12 cellular contexts compared by ENCODE assay signal in the genomic region with DNA sequence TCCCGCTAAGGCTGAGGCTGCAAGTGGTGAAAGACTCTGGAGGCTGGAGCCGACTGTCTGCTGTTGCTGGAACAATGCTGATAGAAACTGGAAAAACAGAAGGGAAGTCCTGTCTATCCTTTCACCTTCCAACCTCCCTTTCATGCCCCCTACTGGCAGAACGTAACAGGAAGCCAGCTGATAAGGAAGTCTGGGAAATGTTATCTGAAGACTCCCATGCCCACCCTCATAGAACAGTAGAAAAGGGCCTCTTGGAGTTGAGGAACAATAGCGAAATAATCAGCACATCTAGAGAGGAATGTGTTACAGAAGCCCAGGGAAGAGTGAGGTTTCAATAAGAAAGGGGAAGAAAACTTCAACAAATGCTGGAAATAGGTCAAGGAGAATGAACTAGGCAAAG.
A peak's percentile ranks its signal among the peaks of the same experiment; 100 is the strongest.
DNase-seq lines count a peak whose midpoint lies in the region; FAIRE-seq and TF ChIP-seq lines count a peak whose summit lies in the region.
"Had no signal": no experiment of that assay in that cellular context is flagged by ENCODE, and none has a peak within 500 bp of the region (broad histone marks: within the 10 kb centered on the region; RNA-seq: fewer than 3 reads in every experiment).

No MANE protein-coding gene starts in this region.

- intact Hi-C loops in left ventricle myocardium inferior (cut with micrococcal nuclease) (no loop called here), prostate gland (cut with DNase I) (no loop called here)

- no peak overlapping the region for H3K4me2 ChIP-seq in fibroblast of lung (ENCODE audit: extremely low read depth, insufficient read depth, low read length)

- no peaks in the 10 kb centered on the region for H3K27me3 ChIP-seq in cardiac muscle cell
- no peaks in the 10 kb centered on the region for H3K27me3 ChIP-seq in left ventricle myocardium inferior (ENCODE audit: low read depth)
- no peaks in the 10 kb centered on the region for H3K27me3 ChIP-seq in fibroblast of lung (ENCODE audit: control insufficient read depth, insufficient read depth, low read length)
- no peaks in the 10 kb centered on the region for H3K27me3 ChIP-seq in prostate gland (replicated peaks; ENCODE audit: insufficient read depth)
- H3K27me3 ChIP-seq: neutrophil had no signal

- no peaks in the 10 kb centered on the region for H3K79me2 ChIP-seq in fibroblast of lung (ENCODE audit: control insufficient read depth, insufficient read depth, low read length)

- peak; percentile 10 to 34 for DNase-seq in cardiac muscle cell (ENCODE audit: low read depth in 1 of 2, low spot score in 1 of 2)
- no peak for DNase-seq in left ventricle myocardium inferior
- peak; percentile 12 for DNase-seq in NAMALWA (ENCODE audit: low spot score)
- DNase-seq in fibroblast of lung (ENCODE audit: low read depth in 2 of 2), result peak in 1 of 2 donors; percentile 9
- DNase-seq in type B pancreatic cell (ENCODE audit: extremely low spot score, unreplicated experiment), result no peak
- no peak for DNase-seq in RPMI8226
- DNase-seq in prostate gland (ENCODE audit: low spot score), result no peak
- DNase-seq in HTR-8/SVneo (ENCODE audit: insufficient read length, low spot score), result no peak
- DNase-seq: CD8-positive, alpha-beta T cell; SW 1271 had no signal

- H3K36me3 ChIP-seq in cardiac muscle cell (no peaks in the 10 kb centered on the region), left ventricle myocardium inferior (no peaks in the 10 kb centered on the region), fibroblast of lung (ENCODE audit: control insufficient read depth, insufficient read depth, low read length) (no peaks in the 10 kb centered on the region), prostate gland (no peaks in the 10 kb centered on the region)
- H3K36me3 ChIP-seq: neutrophil had no signal

- H3K4me1 ChIP-seq in cardiac muscle cell (ENCODE audit: low read depth) (peaks cover 4% of the 10 kb centered on the region), left ventricle myocardium inferior (no peaks in the 10 kb centered on the region), fibroblast of lung (ENCODE audit: control insufficient read depth, extremely low read depth, insufficient read depth, low read length) (no peaks in the 10 kb centered on the region), prostate gland (replicated peaks) (no peaks in the 10 kb centered on the region)

- WGBS in prostate gland, result 63% methylated on average over 4 of the region's 4 CpGs

- no peak for FAIRE-seq in HTR-8/SVneo (lab: Jason Lieb, UNC)

- H3K4me3 Mint-ChIP-seq in type B pancreatic cell, result no peak overlapping the region
- H3K4me3 Mint-ChIP-seq: activated T-helper 1 cell treated with anti-CD3 and anti-CD28 coated beads, Interleukin-12 subunit alpha, Interleukin-12 subunit beta, Interleukin-2, Interleukin-4 antibody, amounts not matched to agents 30 ng/mL and 10 ng/mL and 1 ng/mL, durations not matched to agents 14 hours and 24 hours and 36 hours; CD8-positive, alpha-beta T cell had no signal

- TF ChIP-seq CTCF in cardiac muscle cell (IDR thresholded peaks at IDR 0.05; ENCODE audit: low read depth, low read length) (peak; percentile 37), left ventricle myocardium inferior (IDR thresholded peaks at IDR 0.05; ENCODE audit: borderline replicate concordance) (no peak), fibroblast of lung (conservative IDR thresholded peaks at IDR 0.05 in 1 of 2, IDR thresholded peaks at IDR 0.05 in 1 of 2; ENCODE audit: low read depth in 1 of 2, low read length in 2 of 2) (peak; percentile 16 to 47), type B pancreatic cell (conservative IDR thresholded peaks at IDR 0.05) (peak; percentile 47), prostate gland (IDR thresholded peaks at IDR 0.05) (no peak)

- H3K4me3 ChIP-seq in cardiac muscle cell (no peak overlapping the region), left ventricle myocardium inferior (no peak overlapping the region), fibroblast of lung (replicated peaks in 1 of 4; ENCODE audit: control extremely low read depth in 1 of 4, insufficient read depth in 1 of 4, low read depth in 3 of 4, low read length in 4 of 4) (no peak overlapping the region), prostate gland (no peak overlapping the region)

- no peaks in the 10 kb centered on the region for H3K9me3 Mint-ChIP-seq in type B pancreatic cell
- H3K9me3 Mint-ChIP-seq: activated T-helper 1 cell treated with anti-CD3 and anti-CD28 coated beads, Interleukin-12 subunit alpha, Interleukin-12 subunit beta, Interleukin-2, Interleukin-4 antibody, amounts not matched to agents 30 ng/mL and 10 ng/mL and 1 ng/mL, durations not matched to agents 14 hours and 24 hours and 36 hours; CD8-positive, alpha-beta T cell had no signal

- no peak overlapping the region for H3K27ac ChIP-seq in cardiac muscle cell
- H3K27ac ChIP-seq in left ventricle myocardium inferior (replicated peaks), result no peak overlapping the region
- no peak overlapping the region for H3K27ac ChIP-seq in fibroblast of lung (ENCODE audit: insufficient read depth, low read length)
- no peak overlapping the region for H3K27ac ChIP-seq in prostate gland
- H3K27ac ChIP-seq: neutrophil had no signal

- no peaks in the 10 kb centered on the region for H3K27me3 Mint-ChIP-seq in type B pancreatic cell

- no peak overlapping the region for H2AFZ ChIP-seq in fibroblast of lung (ENCODE audit: low read length)

- peaks cover 21% of the 10 kb centered on the region for H3K4me1 Mint-ChIP-seq in type B pancreatic cell (ENCODE audit: unreplicated experiment)

- TF ChIP-seq POLR2A in prostate gland (IDR thresholded peaks at IDR 0.05), result no peak

- H3K36me3 Mint-ChIP-seq in type B pancreatic cell, result no peaks in the 10 kb centered on the region
- H3K36me3 Mint-ChIP-seq: CD8-positive, alpha-beta T cell had no signal

- no peak overlapping the region for H3K27ac Mint-ChIP-seq in type B pancreatic cell
- H3K27ac Mint-ChIP-seq: activated T-helper 1 cell treated with anti-CD3 and anti-CD28 coated beads, Interleukin-12 subunit alpha, Interleukin-12 subunit beta, Interleukin-2, Interleukin-4 antibody, amounts not matched to agents 30 ng/mL and 10 ng/mL and 1 ng/mL, durations not matched to agents 14 hours and 24 hours and 36 hours; CD8-positive, alpha-beta T cell had no signal

- H4K20me1 ChIP-seq in fibroblast of lung (ENCODE audit: control insufficient read depth, extremely low read depth, insufficient read depth, low read length), result no peaks in the 10 kb centered on the region

- no peaks in the 10 kb centered on the region for H3K9me3 ChIP-seq in cardiac muscle cell (ENCODE audit: low read depth)
- no peaks in the 10 kb centered on the region for H3K9me3 ChIP-seq in left ventricle myocardium inferior (replicated peaks)
- H3K9me3 ChIP-seq in fibroblast of lung (ENCODE audit: control insufficient read depth, insufficient read depth, low read depth, low read length), result no peaks in the 10 kb centered on the region
- no peaks in the 10 kb centered on the region for H3K9me3 ChIP-seq in prostate gland
- H3K9me3 ChIP-seq: neutrophil had no signal

- H3K9ac ChIP-seq in fibroblast of lung (ENCODE audit: insufficient read depth, low read length), result no peak overlapping the region

Comparison
In these comparisons a context has a peak if more than half of its experiments do, and no peak if none do; other contexts are left out.
1. DNase-seq: peak in cardiac muscle cell (2 of 2) and NAMALWA (single experiment); none in left ventricle myocardium inferior (single experiment), type B pancreatic cell (single experiment), RPMI8226 (single experiment), prostate gland (single experiment) and HTR-8/SVneo (single experiment).
2. CTCF ChIP-seq: peak in cardiac muscle cell (single experiment), fibroblast of lung (2 of 2) and type B pancreatic cell (single experiment); none in left ventricle myocardium inferior (single experiment) and prostate gland (0 of 4).